In genomic region chr4:37188100-37188499, GRCh38 we compare ENCODE assay signal across 1 cellular context.
TF ChIP-seq lines count a peak whose summit lies in the region.

No MANE protein-coding gene starts in this region.

TF ChIP-seq in HCT116, 20 proteins besides CTCF, POLR2A, EP300 and RAD21 (continued from another document):
- TF ChIP-seq EZH2 (IDR thresholded peaks at IDR 0.05) (no peak), CEBPB (IDR thresholded peaks at IDR 0.05; ENCODE audit: low read depth) (no peak), FOSL1 (IDR thresholded peaks at IDR 0.05; ENCODE audit: low read depth) (no peak), SRF (IDR thresholded peaks at IDR 0.05; ENCODE audit: low read depth) (no peak), CBX3 (IDR thresholded peaks at IDR 0.05; ENCODE audit: low read depth) (no peak), EZH2phosphoT487 (IDR thresholded peaks at IDR 0.05; ENCODE audit: borderline replicate concordance) (no peak), ZFX (IDR thresholded peaks at IDR 0.05) (no peak), YY1 (IDR thresholded peaks at IDR 0.05; ENCODE audit: extremely low read depth, insufficient replicate concordance, low read depth, low read length) (no peak), ZBTB33 (IDR thresholded peaks at IDR 0.05; ENCODE audit: extremely low read depth, insufficient replicate concordance, low read length) (no peak), POLR2AphosphoS5 (IDR thresholded peaks at IDR 0.05; ENCODE audit: low read depth, low read length) (no peak)
